Comparison of ENCODE assay signal across 1 cellular context in the genomic region with DNA sequence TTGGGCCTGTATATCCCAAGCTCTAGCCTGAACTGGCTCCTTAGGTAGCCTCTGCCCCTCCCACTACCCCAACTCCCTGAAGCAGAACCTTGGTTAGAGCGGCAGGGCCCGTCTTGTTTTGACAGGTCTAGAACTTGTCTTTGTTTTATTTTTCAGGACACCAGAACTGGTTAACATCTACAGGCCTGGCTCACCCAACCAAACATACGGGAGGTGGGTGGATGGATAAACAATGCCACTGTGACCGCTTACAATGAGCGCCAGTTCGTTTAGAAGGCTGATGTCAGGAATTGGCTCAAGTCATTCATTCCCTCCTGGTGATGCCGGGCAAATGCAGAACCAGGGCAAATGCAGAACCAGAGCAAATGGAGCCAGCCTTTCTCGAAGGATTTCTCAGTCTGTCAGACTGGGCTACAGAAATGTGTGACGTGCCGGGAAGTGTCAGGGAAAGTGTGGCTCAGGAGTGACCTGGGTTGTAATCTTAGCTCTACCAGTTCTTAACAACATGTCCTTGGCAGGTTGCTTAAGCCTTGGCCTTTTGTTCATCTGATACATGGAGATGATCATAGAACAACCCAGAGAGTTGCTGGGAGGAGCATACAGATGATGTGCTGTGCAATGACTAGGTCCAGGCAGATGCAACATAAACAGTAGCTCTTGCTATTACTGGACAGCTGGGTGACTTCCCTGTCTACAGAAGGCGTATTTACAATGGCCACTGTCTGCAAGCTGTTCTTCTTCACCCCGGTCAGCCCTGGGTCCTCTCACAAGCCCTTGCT.
TF ChIP-seq lines count a peak whose summit lies in the region.

No MANE protein-coding gene starts in this region.

TF ChIP-seq in HepG2, 621 proteins besides CTCF, POLR2A, EP300 and RAD21 (continued from another document):
- TF ChIP-seq, protein P1, sequence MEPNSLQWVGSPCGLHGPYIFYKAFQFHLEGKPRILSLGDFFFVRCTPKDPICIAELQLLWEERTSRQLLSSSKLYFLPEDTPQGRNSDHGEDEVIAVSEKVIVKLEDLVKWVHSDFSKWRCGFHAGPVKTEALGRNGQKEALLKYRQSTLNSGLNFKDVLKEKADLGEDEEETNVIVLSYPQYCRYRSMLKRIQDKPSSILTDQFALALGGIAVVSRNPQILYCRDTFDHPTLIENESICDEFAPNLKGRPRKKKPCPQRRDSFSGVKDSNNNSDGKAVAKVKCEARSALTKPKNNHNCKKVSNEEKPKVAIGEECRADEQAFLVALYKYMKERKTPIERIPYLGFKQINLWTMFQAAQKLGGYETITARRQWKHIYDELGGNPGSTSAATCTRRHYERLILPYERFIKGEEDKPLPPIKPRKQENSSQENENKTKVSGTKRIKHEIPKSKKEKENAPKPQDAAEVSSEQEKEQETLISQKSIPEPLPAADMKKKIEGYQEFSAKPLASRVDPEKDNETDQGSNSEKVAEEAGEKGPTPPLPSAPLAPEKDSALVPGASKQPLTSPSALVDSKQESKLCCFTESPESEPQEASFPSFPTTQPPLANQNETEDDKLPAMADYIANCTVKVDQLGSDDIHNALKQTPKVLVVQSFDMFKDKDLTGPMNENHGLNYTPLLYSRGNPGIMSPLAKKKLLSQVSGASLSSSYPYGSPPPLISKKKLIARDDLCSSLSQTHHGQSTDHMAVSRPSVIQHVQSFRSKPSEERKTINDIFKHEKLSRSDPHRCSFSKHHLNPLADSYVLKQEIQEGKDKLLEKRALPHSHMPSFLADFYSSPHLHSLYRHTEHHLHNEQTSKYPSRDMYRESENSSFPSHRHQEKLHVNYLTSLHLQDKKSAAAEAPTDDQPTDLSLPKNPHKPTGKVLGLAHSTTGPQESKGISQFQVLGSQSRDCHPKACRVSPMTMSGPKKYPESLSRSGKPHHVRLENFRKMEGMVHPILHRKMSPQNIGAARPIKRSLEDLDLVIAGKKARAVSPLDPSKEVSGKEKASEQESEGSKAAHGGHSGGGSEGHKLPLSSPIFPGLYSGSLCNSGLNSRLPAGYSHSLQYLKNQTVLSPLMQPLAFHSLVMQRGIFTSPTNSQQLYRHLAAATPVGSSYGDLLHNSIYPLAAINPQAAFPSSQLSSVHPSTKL (CRISPR knock-in tag; IDR thresholded peaks at IDR 0.05), result no peak
- TF ChIP-seq, protein P2, sequence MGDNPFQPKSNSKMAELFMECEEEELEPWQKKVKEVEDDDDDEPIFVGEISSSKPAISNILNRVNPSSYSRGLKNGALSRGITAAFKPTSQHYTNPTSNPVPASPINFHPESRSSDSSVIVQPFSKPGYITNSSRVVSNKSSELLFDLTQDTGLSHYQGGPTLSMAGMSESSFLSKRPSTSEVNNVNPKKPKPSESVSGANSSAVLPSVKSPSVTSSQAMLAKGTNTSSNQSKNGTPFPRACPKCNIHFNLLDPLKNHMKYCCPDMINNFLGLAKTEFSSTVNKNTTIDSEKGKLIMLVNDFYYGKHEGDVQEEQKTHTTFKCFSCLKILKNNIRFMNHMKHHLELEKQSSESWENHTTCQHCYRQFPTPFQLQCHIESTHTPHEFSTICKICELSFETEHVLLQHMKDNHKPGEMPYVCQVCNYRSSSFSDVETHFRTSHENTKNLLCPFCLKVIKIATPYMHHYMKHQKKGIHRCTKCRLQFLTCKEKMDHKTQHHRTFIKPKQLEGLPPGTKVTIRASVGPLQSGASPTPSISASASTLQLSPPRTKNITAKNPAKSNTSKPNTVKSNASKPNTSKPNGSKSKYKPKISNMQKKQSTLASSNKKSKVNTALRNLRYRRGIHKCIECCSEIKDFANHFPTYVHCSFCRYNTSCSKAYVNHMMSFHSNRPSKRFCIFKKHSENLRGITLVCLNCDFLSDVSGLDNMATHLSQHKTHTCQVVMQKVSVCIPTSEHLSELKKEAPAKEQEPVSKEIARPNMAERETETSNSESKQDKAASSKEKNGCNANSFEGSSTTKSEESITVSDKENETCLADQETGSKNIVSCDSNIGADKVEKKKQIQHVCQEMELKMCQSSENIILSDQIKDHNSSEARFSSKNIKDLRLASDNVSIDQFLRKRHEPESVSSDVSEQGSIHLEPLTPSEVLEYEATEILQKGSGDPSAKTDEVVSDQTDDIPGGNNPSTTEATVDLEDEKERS (CRISPR knock-in tag; IDR thresholded peaks at IDR 0.05), result no peak
- TF ChIP-seq, protein P3, sequence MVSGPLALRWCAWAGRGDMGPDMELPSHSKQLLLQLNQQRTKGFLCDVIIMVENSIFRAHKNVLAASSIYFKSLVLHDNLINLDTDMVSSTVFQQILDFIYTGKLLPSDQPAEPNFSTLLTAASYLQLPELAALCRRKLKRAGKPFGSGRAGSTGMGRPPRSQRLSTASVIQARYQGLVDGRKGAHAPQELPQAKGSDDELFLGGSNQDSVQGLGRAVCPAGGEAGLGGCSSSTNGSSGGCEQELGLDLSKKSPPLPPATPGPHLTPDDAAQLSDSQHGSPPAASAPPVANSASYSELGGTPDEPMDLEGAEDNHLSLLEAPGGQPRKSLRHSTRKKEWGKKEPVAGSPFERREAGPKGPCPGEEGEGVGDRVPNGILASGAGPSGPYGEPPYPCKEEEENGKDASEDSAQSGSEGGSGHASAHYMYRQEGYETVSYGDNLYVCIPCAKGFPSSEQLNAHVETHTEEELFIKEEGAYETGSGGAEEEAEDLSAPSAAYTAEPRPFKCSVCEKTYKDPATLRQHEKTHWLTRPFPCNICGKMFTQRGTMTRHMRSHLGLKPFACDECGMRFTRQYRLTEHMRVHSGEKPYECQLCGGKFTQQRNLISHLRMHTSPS (CRISPR knock-in tag; IDR thresholded peaks at IDR 0.05; ENCODE audit: low read depth), result no peak
- TF ChIP-seq SP5 (CRISPR knock-in tag; IDR thresholded peaks at IDR 0.05; ENCODE audit: borderline replicate concordance, low read depth) (no peak), FOXO1 (CRISPR knock-in tag; IDR thresholded peaks at IDR 0.05) (no peak), ZNF598 (CRISPR knock-in tag; IDR thresholded peaks at IDR 0.05; ENCODE audit: borderline replicate concordance) (no peak), BHLHE40 (IDR thresholded peaks at IDR 0.05; ENCODE audit: low read length) (no peak)
- TF ChIP-seq, protein P4, sequence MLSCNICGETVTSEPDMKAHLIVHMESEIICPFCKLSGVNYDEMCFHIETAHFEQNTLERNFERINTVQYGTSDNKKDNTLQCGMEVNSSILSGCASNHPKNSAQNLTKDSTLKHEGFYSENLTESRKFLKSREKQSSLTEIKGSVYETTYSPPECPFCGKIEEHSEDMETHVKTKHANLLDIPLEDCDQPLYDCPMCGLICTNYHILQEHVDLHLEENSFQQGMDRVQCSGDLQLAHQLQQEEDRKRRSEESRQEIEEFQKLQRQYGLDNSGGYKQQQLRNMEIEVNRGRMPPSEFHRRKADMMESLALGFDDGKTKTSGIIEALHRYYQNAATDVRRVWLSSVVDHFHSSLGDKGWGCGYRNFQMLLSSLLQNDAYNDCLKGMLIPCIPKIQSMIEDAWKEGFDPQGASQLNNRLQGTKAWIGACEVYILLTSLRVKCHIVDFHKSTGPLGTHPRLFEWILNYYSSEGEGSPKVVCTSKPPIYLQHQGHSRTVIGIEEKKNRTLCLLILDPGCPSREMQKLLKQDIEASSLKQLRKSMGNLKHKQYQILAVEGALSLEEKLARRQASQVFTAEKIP (CRISPR knock-in tag; IDR thresholded peaks at IDR 0.05; ENCODE audit: borderline replicate concordance), result no peak
